In the genomic region with DNA sequence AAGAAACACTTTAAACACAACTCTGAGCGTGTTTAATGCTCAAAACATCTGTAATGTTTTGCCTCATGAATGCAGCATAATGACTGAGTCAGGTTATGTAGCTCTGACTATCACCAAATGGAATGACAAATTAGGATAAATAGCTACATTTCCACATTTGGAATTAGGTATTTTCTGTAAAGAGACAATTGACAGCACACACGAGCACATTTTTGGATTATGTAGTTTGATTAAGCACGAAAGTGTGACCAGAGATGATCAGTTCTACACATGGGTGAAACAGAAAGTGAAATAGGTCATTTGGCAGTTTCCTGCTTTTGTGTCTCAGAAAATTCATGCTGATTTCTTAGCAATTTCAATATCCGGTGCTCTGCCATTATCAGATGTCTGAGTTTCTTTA, we compare ENCODE assay signal across 2 cellular contexts.
TF ChIP-seq lines count a peak whose summit lies in the region.

No MANE protein-coding gene starts in this region.

TF ChIP-seq in liver, 16 proteins besides CTCF, POLR2A, EP300 and RAD21 (continued from another document):
- TF ChIP-seq, protein P1, sequence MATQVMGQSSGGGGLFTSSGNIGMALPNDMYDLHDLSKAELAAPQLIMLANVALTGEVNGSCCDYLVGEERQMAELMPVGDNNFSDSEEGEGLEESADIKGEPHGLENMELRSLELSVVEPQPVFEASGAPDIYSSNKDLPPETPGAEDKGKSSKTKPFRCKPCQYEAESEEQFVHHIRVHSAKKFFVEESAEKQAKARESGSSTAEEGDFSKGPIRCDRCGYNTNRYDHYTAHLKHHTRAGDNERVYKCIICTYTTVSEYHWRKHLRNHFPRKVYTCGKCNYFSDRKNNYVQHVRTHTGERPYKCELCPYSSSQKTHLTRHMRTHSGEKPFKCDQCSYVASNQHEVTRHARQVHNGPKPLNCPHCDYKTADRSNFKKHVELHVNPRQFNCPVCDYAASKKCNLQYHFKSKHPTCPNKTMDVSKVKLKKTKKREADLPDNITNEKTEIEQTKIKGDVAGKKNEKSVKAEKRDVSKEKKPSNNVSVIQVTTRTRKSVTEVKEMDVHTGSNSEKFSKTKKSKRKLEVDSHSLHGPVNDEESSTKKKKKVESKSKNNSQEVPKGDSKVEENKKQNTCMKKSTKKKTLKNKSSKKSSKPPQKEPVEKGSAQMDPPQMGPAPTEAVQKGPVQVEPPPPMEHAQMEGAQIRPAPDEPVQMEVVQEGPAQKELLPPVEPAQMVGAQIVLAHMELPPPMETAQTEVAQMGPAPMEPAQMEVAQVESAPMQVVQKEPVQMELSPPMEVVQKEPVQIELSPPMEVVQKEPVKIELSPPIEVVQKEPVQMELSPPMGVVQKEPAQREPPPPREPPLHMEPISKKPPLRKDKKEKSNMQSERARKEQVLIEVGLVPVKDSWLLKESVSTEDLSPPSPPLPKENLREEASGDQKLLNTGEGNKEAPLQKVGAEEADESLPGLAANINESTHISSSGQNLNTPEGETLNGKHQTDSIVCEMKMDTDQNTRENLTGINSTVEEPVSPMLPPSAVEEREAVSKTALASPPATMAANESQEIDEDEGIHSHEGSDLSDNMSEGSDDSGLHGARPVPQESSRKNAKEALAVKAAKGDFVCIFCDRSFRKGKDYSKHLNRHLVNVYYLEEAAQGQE (IDR thresholded peaks at IDR 0.05) = no peak
- TF ChIP-seq, protein P2, sequence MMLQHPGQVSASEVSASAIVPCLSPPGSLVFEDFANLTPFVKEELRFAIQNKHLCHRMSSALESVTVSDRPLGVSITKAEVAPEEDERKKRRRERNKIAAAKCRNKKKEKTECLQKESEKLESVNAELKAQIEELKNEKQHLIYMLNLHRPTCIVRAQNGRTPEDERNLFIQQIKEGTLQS (IDR thresholded peaks at IDR 0.05) = no peak
- TF ChIP-seq JUND (IDR thresholded peaks at IDR 0.05) = no peak

TF ChIP-seq in HepG2, 621 proteins besides CTCF, POLR2A, EP300 and RAD21 (continued from another document):
- TF ChIP-seq, protein P3, sequence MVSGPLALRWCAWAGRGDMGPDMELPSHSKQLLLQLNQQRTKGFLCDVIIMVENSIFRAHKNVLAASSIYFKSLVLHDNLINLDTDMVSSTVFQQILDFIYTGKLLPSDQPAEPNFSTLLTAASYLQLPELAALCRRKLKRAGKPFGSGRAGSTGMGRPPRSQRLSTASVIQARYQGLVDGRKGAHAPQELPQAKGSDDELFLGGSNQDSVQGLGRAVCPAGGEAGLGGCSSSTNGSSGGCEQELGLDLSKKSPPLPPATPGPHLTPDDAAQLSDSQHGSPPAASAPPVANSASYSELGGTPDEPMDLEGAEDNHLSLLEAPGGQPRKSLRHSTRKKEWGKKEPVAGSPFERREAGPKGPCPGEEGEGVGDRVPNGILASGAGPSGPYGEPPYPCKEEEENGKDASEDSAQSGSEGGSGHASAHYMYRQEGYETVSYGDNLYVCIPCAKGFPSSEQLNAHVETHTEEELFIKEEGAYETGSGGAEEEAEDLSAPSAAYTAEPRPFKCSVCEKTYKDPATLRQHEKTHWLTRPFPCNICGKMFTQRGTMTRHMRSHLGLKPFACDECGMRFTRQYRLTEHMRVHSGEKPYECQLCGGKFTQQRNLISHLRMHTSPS (CRISPR knock-in tag; IDR thresholded peaks at IDR 0.05; ENCODE audit: low read depth) = no peak
- TF ChIP-seq HIVEP1 (CRISPR knock-in tag; IDR thresholded peaks at IDR 0.05) (no peak), JARID2 (CRISPR knock-in tag; IDR thresholded peaks at IDR 0.05; ENCODE audit: insufficient replicate concordance) (no peak), ZNF343 (CRISPR knock-in tag; IDR thresholded peaks at IDR 0.05) (no peak), ZNF567 (CRISPR knock-in tag; IDR thresholded peaks at IDR 0.05; ENCODE audit: borderline replicate concordance) (no peak), ZNF607 (CRISPR knock-in tag; IDR thresholded peaks at IDR 0.05; ENCODE audit: borderline replicate concordance) (no peak), ZNF24 (IDR thresholded peaks at IDR 0.05) (no peak), SRSF4 (IDR thresholded peaks at IDR 0.05; ENCODE audit: low read depth, low read length, poor library complexity, severe bottlenecking) (no peak), RCOR2 (CRISPR knock-in tag; IDR thresholded peaks at IDR 0.05) (no peak), RXRB (CRISPR knock-in tag; IDR thresholded peaks at IDR 0.05; ENCODE audit: borderline replicate concordance) (no peak)
- TF ChIP-seq, protein P4, sequence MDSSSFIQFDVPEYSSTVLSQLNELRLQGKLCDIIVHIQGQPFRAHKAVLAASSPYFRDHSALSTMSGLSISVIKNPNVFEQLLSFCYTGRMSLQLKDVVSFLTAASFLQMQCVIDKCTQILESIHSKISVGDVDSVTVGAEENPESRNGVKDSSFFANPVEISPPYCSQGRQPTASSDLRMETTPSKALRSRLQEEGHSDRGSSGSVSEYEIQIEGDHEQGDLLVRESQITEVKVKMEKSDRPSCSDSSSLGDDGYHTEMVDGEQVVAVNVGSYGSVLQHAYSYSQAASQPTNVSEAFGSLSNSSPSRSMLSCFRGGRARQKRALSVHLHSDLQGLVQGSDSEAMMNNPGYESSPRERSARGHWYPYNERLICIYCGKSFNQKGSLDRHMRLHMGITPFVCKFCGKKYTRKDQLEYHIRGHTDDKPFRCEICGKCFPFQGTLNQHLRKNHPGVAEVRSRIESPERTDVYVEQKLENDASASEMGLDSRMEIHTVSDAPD (CRISPR knock-in tag; IDR thresholded peaks at IDR 0.05) = no peak
- TF ChIP-seq, protein P5, sequence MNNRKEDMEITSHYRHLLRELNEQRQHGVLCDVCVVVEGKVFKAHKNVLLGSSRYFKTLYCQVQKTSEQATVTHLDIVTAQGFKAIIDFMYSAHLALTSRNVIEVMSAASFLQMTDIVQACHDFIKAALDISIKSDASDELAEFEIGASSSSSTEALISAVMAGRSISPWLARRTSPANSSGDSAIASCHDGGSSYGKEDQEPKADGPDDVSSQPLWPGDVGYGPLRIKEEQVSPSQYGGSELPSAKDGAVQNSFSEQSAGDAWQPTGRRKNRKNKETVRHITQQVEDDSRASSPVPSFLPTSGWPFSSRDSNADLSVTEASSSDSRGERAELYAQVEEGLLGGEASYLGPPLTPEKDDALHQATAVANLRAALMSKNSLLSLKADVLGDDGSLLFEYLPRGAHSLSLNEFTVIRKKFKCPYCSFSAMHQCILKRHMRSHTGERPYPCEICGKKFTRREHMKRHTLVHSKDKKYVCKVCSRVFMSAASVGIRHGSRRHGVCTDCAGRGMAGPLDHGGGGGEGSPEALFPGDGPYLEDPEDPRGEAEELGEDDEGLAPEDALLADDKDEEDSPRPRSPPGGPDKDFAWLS (CRISPR knock-in tag; IDR thresholded peaks at IDR 0.05; ENCODE audit: borderline replicate concordance) = no peak
- TF ChIP-seq, protein P6, sequence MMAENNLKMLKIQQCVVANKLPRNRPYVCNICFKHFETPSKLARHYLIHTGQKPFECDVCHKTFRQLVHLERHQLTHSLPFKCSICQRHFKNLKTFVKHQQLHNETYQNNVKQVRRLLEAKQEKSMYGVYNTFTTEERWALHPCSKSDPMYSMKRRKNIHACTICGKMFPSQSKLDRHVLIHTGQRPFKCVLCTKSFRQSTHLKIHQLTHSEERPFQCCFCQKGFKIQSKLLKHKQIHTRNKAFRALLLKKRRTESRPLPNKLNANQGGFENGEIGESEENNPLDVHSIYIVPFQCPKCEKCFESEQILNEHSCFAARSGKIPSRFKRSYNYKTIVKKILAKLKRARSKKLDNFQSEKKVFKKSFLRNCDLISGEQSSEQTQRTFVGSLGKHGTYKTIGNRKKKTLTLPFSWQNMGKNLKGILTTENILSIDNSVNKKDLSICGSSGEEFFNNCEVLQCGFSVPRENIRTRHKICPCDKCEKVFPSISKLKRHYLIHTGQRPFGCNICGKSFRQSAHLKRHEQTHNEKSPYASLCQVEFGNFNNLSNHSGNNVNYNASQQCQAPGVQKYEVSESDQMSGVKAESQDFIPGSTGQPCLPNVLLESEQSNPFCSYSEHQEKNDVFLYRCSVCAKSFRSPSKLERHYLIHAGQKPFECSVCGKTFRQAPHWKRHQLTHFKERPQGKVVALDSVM (CRISPR knock-in tag; IDR thresholded peaks at IDR 0.05) = no peak
